Comparison of ENCODE assay signal across 9 cellular contexts in the genomic region with DNA sequence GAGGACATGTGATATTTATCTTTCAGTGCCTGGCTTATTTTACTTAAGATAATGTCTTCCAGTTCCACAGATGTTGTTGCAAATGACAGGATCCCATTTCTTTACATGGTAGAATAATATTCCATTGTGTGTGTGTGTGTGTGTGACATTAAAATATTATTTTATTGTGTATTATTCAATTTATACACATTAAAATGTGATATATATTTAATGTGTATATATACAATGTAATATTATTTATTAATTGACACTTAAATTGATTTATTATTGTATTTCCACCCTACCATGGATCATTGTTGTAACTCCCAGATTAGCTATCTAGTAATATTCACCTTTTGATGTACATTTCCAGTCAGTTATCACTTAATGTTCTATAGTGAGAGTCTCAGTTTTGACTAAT.
"Had no signal": no experiment of that assay in that cellular context is flagged by ENCODE, and none has a peak within 500 bp of the region (broad histone marks: within the 10 kb centered on the region; RNA-seq: fewer than 3 reads in every experiment).

No MANE protein-coding gene starts in this region.

- H3K4me1 Mint-ChIP-seq: IgD-negative memory B cell had no signal

- H3K9ac ChIP-seq: GM23248 had no signal

- H3K27ac ChIP-seq: GM23248, HL-60 had no signal

- ATAC-seq: HCT116, HepG2 had no signal

- H3K4me1 ChIP-seq: HAP-1 had no signal

- H3K27ac Mint-ChIP-seq: HFFc6, IgD-negative memory B cell had no signal

- H3K36me3 ChIP-seq: HAP-1 had no signal

- DNase-seq: GM23248, GOT3, H7, HFFc6 had no signal

- H3K4me3 ChIP-seq: GM23248, HAP-1 had no signal

- H3K36me3 Mint-ChIP-seq: IgD-negative memory B cell had no signal

- H3K4me3 Mint-ChIP-seq: HFFc6, IgD-negative memory B cell had no signal

- H3K27me3 Mint-ChIP-seq: IgD-negative memory B cell had no signal

- H3K9me3 ChIP-seq: HAP-1 had no signal

- H2AFZ ChIP-seq: GM23248 had no signal
